ENCODE assay signal across 8 cellular contexts in genomic region chr6:112163295-112164257, GRCh38.
DNase-seq lines count a peak whose midpoint lies in the region; ATAC-seq and TF ChIP-seq lines count a peak whose summit lies in the region.

No MANE protein-coding gene starts in this region.

- DNase-seq in BJ (ENCODE audit: low read depth) (no peak), NCI-H69 (lab: John Stamatoyannopoulos, UW) (peak; percentile 55), endodermal cell (peak; percentile 94)
- peak; percentile 77 for DNase-seq in activated CD4-positive, alpha-beta memory T cell treated with anti-CD3 and anti-CD28 coated beads, Interleukin-2, amount 10 ng/mL, durations not matched to agents 7 days and 5 days
- peak; percentile 73 for DNase-seq in natural killer cell treated with Interleukin-12 subunit alpha and Interleukin-12 subunit beta and Interleukin-15 and Interleukin-18, amount 100 ng/mL, for 72 hours (ENCODE audit: low spot score)

- TF ChIP-seq CTCF in BJ (IDR thresholded peaks at IDR 0.05; ENCODE audit: insufficient read depth, low read depth, low read length): peak; percentile 85
- TF ChIP-seq CTCF in endodermal cell (conservative IDR thresholded peaks at IDR 0.05): peak; percentile 94

- H3K9ac ChIP-seq in endodermal cell (ENCODE audit: extremely low read depth, low read length, poor library complexity, severe bottlenecking): no peak overlapping the region

- POLR2A ChIA-PET in BJ (lab: Charles Lee): no interaction called here
- POLR2A ChIA-PET in activated CD4-positive, alpha-beta memory T cell treated with anti-CD3 and anti-CD28 coated beads, Interleukin-2, amount 10 ng/mL, durations not matched to agents 7 days and 5 days (lab: Charles Lee): interaction anchor here (1.5 to 2.9 kb wide), 2 partner anchors 77 to 905 kb away, joined by 6 to 14 read pairs; partner anchors contain the start of genes FAM229B and TUBE1

- no peak overlapping the region for H3K4me3 ChIP-seq in BJ (ENCODE audit: low read depth, low read length)
- H3K4me3 ChIP-seq in endodermal cell (ENCODE audit: low read length): no peak overlapping the region

- peak overlapping the region; percentile 46 for H3K4me3 Mint-ChIP-seq in activated CD4-positive, alpha-beta memory T cell treated with anti-CD3 and anti-CD28 coated beads, Interleukin-2, amount 10 ng/mL, durations not matched to agents 7 days and 5 days
- no peak overlapping the region for H3K4me3 Mint-ChIP-seq in endodermal cell
- peak overlapping the region; percentile 30 for H3K4me3 Mint-ChIP-seq in natural killer cell treated with Interleukin-12 subunit alpha and Interleukin-12 subunit beta and Interleukin-15 and Interleukin-18, amount 100 ng/mL, for 72 hours
- H3K4me3 Mint-ChIP-seq in stimulated activated naive CD8-positive, alpha-beta T cell treated with anti-CD3 and anti-CD28 coated beads, Interleukin-15, Interleukin-2, amounts not matched to agents 100 ng/mL and 50 ng/mL, for 24 hours: peak overlapping the region; percentile 62

- peaks cover 8% of the 10 kb centered on the region for H3K36me3 ChIP-seq in BJ (ENCODE audit: control insufficient read depth, insufficient read depth, low read length)
- H3K36me3 ChIP-seq in endodermal cell (ENCODE audit: control insufficient read depth, insufficient read depth, low read length): no peaks in the 10 kb centered on the region

- no peaks in the 10 kb centered on the region for H3K9me3 ChIP-seq in endodermal cell (ENCODE audit: control insufficient read depth, low read length)

- WGBS in endodermal cell (ENCODE audit: insufficient coverage in 1 of 2, insufficient read length in 1 of 2), 2 experiments: 43 to 44% methylated on average over 19 to 20 of the region's 21 CpGs

- no peaks in the 10 kb centered on the region for H3K36me3 Mint-ChIP-seq in activated CD4-positive, alpha-beta memory T cell treated with anti-CD3 and anti-CD28 coated beads, Interleukin-2, amount 10 ng/mL, durations not matched to agents 7 days and 5 days (ENCODE audit: low read depth)
- no peaks in the 10 kb centered on the region for H3K36me3 Mint-ChIP-seq in endodermal cell (ENCODE audit: low read depth)
- H3K36me3 Mint-ChIP-seq in natural killer cell treated with Interleukin-12 subunit alpha and Interleukin-12 subunit beta and Interleukin-15 and Interleukin-18, amount 100 ng/mL, for 72 hours: no peaks in the 10 kb centered on the region
- no peaks in the 10 kb centered on the region for H3K36me3 Mint-ChIP-seq in stimulated activated naive CD8-positive, alpha-beta T cell treated with anti-CD3 and anti-CD28 coated beads, Interleukin-15, Interleukin-2, amounts not matched to agents 100 ng/mL and 50 ng/mL, for 24 hours (ENCODE audit: low read depth)

- H3K27ac ChIP-seq in endodermal cell (ENCODE audit: low read depth, low read length): no peak overlapping the region

- ATAC-seq in GM18907 (IDR thresholded peaks at IDR 0.05; ENCODE audit: unreplicated experiment) (peak; percentile 99), HG03103 (IDR thresholded peaks at IDR 0.05; ENCODE audit: low read depth, unreplicated experiment) (peak; percentile 97)
- ATAC-seq in natural killer cell treated with Interleukin-12 subunit alpha and Interleukin-12 subunit beta and Interleukin-15 and Interleukin-18, amount 100 ng/mL, for 72 hours: peak; percentile 89 to 92

- H3K27me3 Mint-ChIP-seq in activated CD4-positive, alpha-beta memory T cell treated with anti-CD3 and anti-CD28 coated beads, Interleukin-2, amount 10 ng/mL, durations not matched to agents 7 days and 5 days: peaks cover 59% of the 10 kb centered on the region
- H3K27me3 Mint-ChIP-seq in endodermal cell (ENCODE audit: insufficient read depth): peaks cover 10% of the 10 kb centered on the region
- H3K27me3 Mint-ChIP-seq in natural killer cell treated with Interleukin-12 subunit alpha and Interleukin-12 subunit beta and Interleukin-15 and Interleukin-18, amount 100 ng/mL, for 72 hours: peaks cover 41 to 57% of the 10 kb centered on the region in 2 donors
- H3K27me3 Mint-ChIP-seq in stimulated activated naive CD8-positive, alpha-beta T cell treated with anti-CD3 and anti-CD28 coated beads, Interleukin-15, Interleukin-2, amounts not matched to agents 100 ng/mL and 50 ng/mL, for 24 hours: peaks cover 63% of the 10 kb centered on the region

- no peaks in the 10 kb centered on the region for H3K9me3 Mint-ChIP-seq in activated CD4-positive, alpha-beta memory T cell treated with anti-CD3 and anti-CD28 coated beads, Interleukin-2, amount 10 ng/mL, durations not matched to agents 7 days and 5 days
- H3K9me3 Mint-ChIP-seq in endodermal cell: no peaks in the 10 kb centered on the region
- no peaks in the 10 kb centered on the region for H3K9me3 Mint-ChIP-seq in natural killer cell treated with Interleukin-12 subunit alpha and Interleukin-12 subunit beta and Interleukin-15 and Interleukin-18, amount 100 ng/mL, for 72 hours
- H3K9me3 Mint-ChIP-seq in stimulated activated naive CD8-positive, alpha-beta T cell treated with anti-CD3 and anti-CD28 coated beads, Interleukin-15, Interleukin-2, amounts not matched to agents 100 ng/mL and 50 ng/mL, for 24 hours: no peaks in the 10 kb centered on the region

- no peaks in the 10 kb centered on the region for H3K4me1 ChIP-seq in endodermal cell (ENCODE audit: control insufficient read depth, insufficient read depth, low read length)

- H3K27me3 ChIP-seq in BJ (ENCODE audit: control insufficient read depth, insufficient read depth, low read length): no peaks in the 10 kb centered on the region
- H3K27me3 ChIP-seq in endodermal cell (ENCODE audit: control insufficient read depth, insufficient read depth, low read length, poor library complexity, severe bottlenecking): peaks cover 18% of the 10 kb centered on the region

- peak overlapping the region; percentile 28 for H3K27ac Mint-ChIP-seq in activated CD4-positive, alpha-beta memory T cell treated with anti-CD3 and anti-CD28 coated beads, Interleukin-2, amount 10 ng/mL, durations not matched to agents 7 days and 5 days
- no peak overlapping the region for H3K27ac Mint-ChIP-seq in endodermal cell
- H3K27ac Mint-ChIP-seq in natural killer cell treated with Interleukin-12 subunit alpha and Interleukin-12 subunit beta and Interleukin-15 and Interleukin-18, amount 100 ng/mL, for 72 hours: no peak overlapping the region
- peak overlapping the region; percentile 73 for H3K27ac Mint-ChIP-seq in stimulated activated naive CD8-positive, alpha-beta T cell treated with anti-CD3 and anti-CD28 coated beads, Interleukin-15, Interleukin-2, amounts not matched to agents 100 ng/mL and 50 ng/mL, for 24 hours

- peaks cover 18% of the 10 kb centered on the region for H3K4me1 Mint-ChIP-seq in activated CD4-positive, alpha-beta memory T cell treated with anti-CD3 and anti-CD28 coated beads, Interleukin-2, amount 10 ng/mL, durations not matched to agents 7 days and 5 days
- no peaks in the 10 kb centered on the region for H3K4me1 Mint-ChIP-seq in endodermal cell
- peaks cover 8 to 12% of the 10 kb centered on the region in 2 donors for H3K4me1 Mint-ChIP-seq in natural killer cell treated with Interleukin-12 subunit alpha and Interleukin-12 subunit beta and Interleukin-15 and Interleukin-18, amount 100 ng/mL, for 72 hours (ENCODE audit: low read depth in 2 of 2)
- H3K4me1 Mint-ChIP-seq in stimulated activated naive CD8-positive, alpha-beta T cell treated with anti-CD3 and anti-CD28 coated beads, Interleukin-15, Interleukin-2, amounts not matched to agents 100 ng/mL and 50 ng/mL, for 24 hours (ENCODE audit: low read depth): peaks cover 17% of the 10 kb centered on the region

- CTCF ChIA-PET in BJ (lab: Yijun Ruan, JAX): interaction anchor here (0.6 to 3.3 kb wide), 13 partner anchors 10 to 107 kb away, joined by 3 to 20 read pairs (median 4); partner anchors contain the start of genes FAM229B and TUBE1
- CTCF ChIA-PET in activated CD4-positive, alpha-beta memory T cell treated with anti-CD3 and anti-CD28 coated beads, Interleukin-2, amount 10 ng/mL, durations not matched to agents 7 days and 5 days (lab: Charles Lee): interaction anchor here (0.6 to 2.7 kb wide), 28 partner anchors 9 to 905 kb away, joined by 3 to 29 read pairs (median 4); partner anchors contain the start of genes FAM229B, LAMA4 and TUBE1

Comparison
In these comparisons a context has a peak if more than half of its experiments do, and no peak if none do; other contexts are left out.
1. H3K27ac Mint-ChIP-seq: peak in activated CD4-positive, alpha-beta memory T cell treated with anti-CD3 and anti-CD28 coated beads, Interleukin-2, amount 10 ng/mL, durations not matched to agents 7 days and 5 days (single experiment) and stimulated activated naive CD8-positive, alpha-beta T cell treated with anti-CD3 and anti-CD28 coated beads, Interleukin-15, Interleukin-2, amounts not matched to agents 100 ng/mL and 50 ng/mL, for 24 hours (single experiment); none in endodermal cell (single experiment) and natural killer cell treated with Interleukin-12 subunit alpha and Interleukin-12 subunit beta and Interleukin-15 and Interleukin-18, amount 100 ng/mL, for 72 hours (0 of 2).
2. Peak in every context shown above with its lines, with median percentiles within 50 percentile points of each other: ATAC-seq.